ENCODE assay signal across 20 cellular contexts in the genomic region with DNA sequence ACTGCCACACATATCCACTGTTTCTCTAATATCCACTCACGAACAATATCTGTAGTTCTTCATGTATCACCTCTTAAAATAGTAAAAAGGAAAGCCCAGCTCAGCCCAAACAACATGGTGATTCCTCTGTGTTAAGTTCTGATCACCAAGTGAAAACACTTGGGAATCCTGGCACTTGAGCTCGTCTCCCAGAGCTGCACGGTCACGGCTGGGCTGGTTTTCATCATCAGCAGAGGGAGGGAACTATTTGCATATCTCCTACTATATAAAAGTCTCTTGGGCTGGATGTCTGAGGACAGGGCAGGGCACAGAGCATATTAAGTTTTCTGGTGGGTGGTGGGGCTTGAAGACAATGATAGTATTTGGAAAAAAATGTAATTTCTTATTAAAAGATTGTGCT.
DNase-seq lines count a peak whose midpoint lies in the region; ATAC-seq and TF ChIP-seq lines count a peak whose summit lies in the region.
"Had no signal": no experiment of that assay in that cellular context is flagged by ENCODE, and none has a peak within 500 bp of the region (broad histone marks: within the 10 kb centered on the region; RNA-seq: fewer than 3 reads in every experiment).

No MANE protein-coding gene starts in this region.

- no peaks in the 10 kb centered on the region for H3K27me3 Mint-ChIP-seq in T-helper 1 cell treated with Interleukin-12 subunit alpha and Interleukin-12 subunit beta and Interleukin-4 antibody, amounts not matched to agents 30 μg/mL and 1 μg/mL, for 36 hours (ENCODE audit: low read depth)
- peaks cover 1% of the 10 kb centered on the region for H3K27me3 Mint-ChIP-seq in activated CD8-positive, alpha-beta T cell treated with anti-CD3 and anti-CD28 coated beads for 36 hours
- H3K27me3 Mint-ChIP-seq: type B pancreatic cell had no signal

- H3K27ac Mint-ChIP-seq in T-helper 1 cell treated with Interleukin-12 subunit alpha and Interleukin-12 subunit beta and Interleukin-4 antibody, amounts not matched to agents 30 μg/mL and 1 μg/mL, for 36 hours, result peak overlapping the region; percentile 54
- H3K27ac Mint-ChIP-seq in activated CD8-positive, alpha-beta T cell treated with anti-CD3 and anti-CD28 coated beads for 36 hours, result peak overlapping the region; percentile 57
- H3K27ac Mint-ChIP-seq: naive B cell, type B pancreatic cell had no signal

- peak overlapping the region; percentile 26; the same call in 1 of the 2 replicates for H3K27ac ChIP-seq in BLaER1
- H3K27ac ChIP-seq in right cardiac atrium (ENCODE audit: low read length), result no peak overlapping the region
- H3K27ac ChIP-seq: body of pancreas, ovary had no signal

- H3K27me3 ChIP-seq in BLaER1 (no peaks in the 10 kb centered on the region), right cardiac atrium (ENCODE audit: control insufficient read depth, insufficient read depth) (no peaks in the 10 kb centered on the region)
- H3K27me3 ChIP-seq: body of pancreas, ovary had no signal

- WGBS in right cardiac atrium, result 57% methylated on average over 4 of the region's 4 CpGs

- H3K4me1 ChIP-seq in BLaER1, result peaks cover 36% of the 10 kb centered on the region
- no peaks in the 10 kb centered on the region for H3K4me1 ChIP-seq in right cardiac atrium (ENCODE audit: control insufficient read depth, insufficient read depth, low read length)
- H3K4me1 ChIP-seq: body of pancreas had no signal

- TF ChIP-seq CTCF in activated CD8-positive, alpha-beta T cell treated with anti-CD3 and anti-CD28 coated beads for 36 hours (IDR thresholded peaks at IDR 0.05), result no peak

- peak overlapping the region; percentile 49 for H3K4me3 Mint-ChIP-seq in T-helper 1 cell treated with Interleukin-12 subunit alpha and Interleukin-12 subunit beta and Interleukin-4 antibody, amounts not matched to agents 30 μg/mL and 1 μg/mL, for 36 hours
- peak overlapping the region; percentile 57 for H3K4me3 Mint-ChIP-seq in activated CD8-positive, alpha-beta T cell treated with anti-CD3 and anti-CD28 coated beads for 36 hours
- H3K4me3 Mint-ChIP-seq: naive B cell, type B pancreatic cell had no signal

- POLR2A ChIA-PET in activated CD8-positive, alpha-beta T cell treated with anti-CD3 and anti-CD28 coated beads for 36 hours (lab: Charles Lee), result no interaction called here

- no peaks in the 10 kb centered on the region for H3K36me3 Mint-ChIP-seq in T-helper 1 cell treated with Interleukin-12 subunit alpha and Interleukin-12 subunit beta and Interleukin-4 antibody, amounts not matched to agents 30 μg/mL and 1 μg/mL, for 36 hours (ENCODE audit: low read depth)
- no peaks in the 10 kb centered on the region for H3K36me3 Mint-ChIP-seq in activated CD8-positive, alpha-beta T cell treated with anti-CD3 and anti-CD28 coated beads for 36 hours (ENCODE audit: low read depth)
- H3K36me3 Mint-ChIP-seq: naive B cell, type B pancreatic cell had no signal

- peaks cover 32% of the 10 kb centered on the region for H3K4me1 Mint-ChIP-seq in T-helper 1 cell treated with Interleukin-12 subunit alpha and Interleukin-12 subunit beta and Interleukin-4 antibody, amounts not matched to agents 30 μg/mL and 1 μg/mL, for 36 hours (ENCODE audit: low read depth)
- peaks cover 33% of the 10 kb centered on the region for H3K4me1 Mint-ChIP-seq in activated CD8-positive, alpha-beta T cell treated with anti-CD3 and anti-CD28 coated beads for 36 hours (ENCODE audit: low read depth)
- H3K4me1 Mint-ChIP-seq: naive B cell had no signal

- H4K20me1 ChIP-seq in BLaER1, result no peaks in the 10 kb centered on the region

- H3K4me2 ChIP-seq in BLaER1, result peak overlapping the region; percentile 66

- H3K36me3 ChIP-seq in BLaER1, result no peaks in the 10 kb centered on the region
- H3K36me3 ChIP-seq: ovary had no signal

- H3K9me3 Mint-ChIP-seq in T-helper 1 cell treated with Interleukin-12 subunit alpha and Interleukin-12 subunit beta and Interleukin-4 antibody, amounts not matched to agents 30 μg/mL and 1 μg/mL, for 36 hours, result no peaks in the 10 kb centered on the region
- no peaks in the 10 kb centered on the region for H3K9me3 Mint-ChIP-seq in activated CD8-positive, alpha-beta T cell treated with anti-CD3 and anti-CD28 coated beads for 36 hours
- H3K9me3 Mint-ChIP-seq: naive B cell had no signal

- no peak overlapping the region for H3K4me3 ChIP-seq in BLaER1
- peak overlapping the region; percentile 57 for H3K4me3 ChIP-seq in Jurkat, Clone E6-1 (ENCODE audit: low read length)
- H3K4me3 ChIP-seq in right cardiac atrium (ENCODE audit: low read length), result no peak overlapping the region
- H3K4me3 ChIP-seq: body of pancreas, ovary had no signal

- no peak overlapping the region for H3K9ac ChIP-seq in BLaER1

- H3K9me3 ChIP-seq in BLaER1 (no peaks in the 10 kb centered on the region), right cardiac atrium (ENCODE audit: control insufficient read depth, low read length) (no peaks in the 10 kb centered on the region)
- H3K9me3 ChIP-seq: body of pancreas, ovary had no signal

- CTCF ChIA-PET in activated CD8-positive, alpha-beta T cell treated with anti-CD3 and anti-CD28 coated beads for 36 hours (lab: Charles Lee), result interaction anchor here (0.6 to 5.5 kb wide), 6 partner anchors 14 to 395 kb away, joined by 3 to 51 read pairs (median 8); no protein-coding TSS in a partner anchor

- intact Hi-C loops in activated CD8-positive, alpha-beta T cell treated with anti-CD3 and anti-CD28 coated beads for 36 hours (cut with micrococcal nuclease), result no loop called here
- intact Hi-C loops in right cardiac atrium (cut with DNase I), result no loop called here

- ATAC-seq in activated CD8-positive, alpha-beta T cell treated with anti-CD3 and anti-CD28 coated beads for 36 hours, result no peak
- ATAC-seq in right cardiac atrium, result no peak
- no peak for ATAC-seq in HG03457 (IDR thresholded peaks at IDR 0.05; ENCODE audit: unreplicated experiment)
- ATAC-seq: body of pancreas had no signal

- no peak for DNase-seq in T-helper 1 cell
- no peak for DNase-seq in Jurkat, Clone E6-1 (ENCODE audit: low read depth, low spot score)
- DNase-seq in activated CD8-positive, alpha-beta T cell treated with anti-CD3 and anti-CD28 coated beads for 36 hours, result no peak
- no peak for DNase-seq in right cardiac atrium
- DNase-seq in OCI-M1 (lab: John Stamatoyannopoulos, UW), result no peak
- DNase-seq: activated CD4-positive, CD25-positive, alpha-beta regulatory T cell treated with anti-CD3 and anti-CD28 coated beads, Interleukin-2, amount 50 U/mL, for 72 hours; body of pancreas; Calu3; effector CD4-positive, alpha-beta T cell; foreskin melanocyte; mesenchymal stem cell; naive B cell; NCI-H1048; NCI-H2029; NCI-H446; ovary had no signal
